Comparison of ENCODE assay signal across 9 cellular contexts in genomic region chr1:160007577-160008200, GRCh38. TPM values are rescaled to one million over a fixed set of nuclear protein-coding genes. Genes with fewer than 3 reads are reported as not detected.
DNase-seq lines count a peak whose midpoint lies in the region; ATAC-seq and TF ChIP-seq lines count a peak whose summit lies in the region.
"Had no signal": no experiment of that assay in that cellular context is flagged by ENCODE, and none has a peak within 500 bp of the region (broad histone marks: within the 10 kb centered on the region; RNA-seq: fewer than 3 reads in every experiment).

No MANE protein-coding gene starts in this region.

- TF ChIP-seq POLR2A in erythroblast (IDR thresholded peaks at IDR 0.05; ENCODE audit: low read length), result no peak
- TF ChIP-seq POLR2A in prostate gland (IDR thresholded peaks at IDR 0.05), result no peak

- intact Hi-C loops in prostate gland (cut with DNase I), result loop anchor here (1.0 to 10.0 kb wide), 2 partner anchors 71 to 223 kb away; partner anchors contain the start of gene DUSP23

- WGBS in prostate gland, result 69% methylated on average over 3 of the region's 3 CpGs

- no peaks in the 10 kb centered on the region for H3K9me3 ChIP-seq in prostate gland

- DNase-seq in AG10803 (ENCODE audit: low read depth), result no peak
- DNase-seq in GM13976 (ENCODE audit: low spot score), result peak; percentile 24
- DNase-seq in OCI-M2 (lab: John Stamatoyannopoulos, UW; ENCODE audit: unreplicated experiment), result peak; percentile 11
- peak; percentile 29 to 69 for DNase-seq in erythroblast (lab: John Stamatoyannopoulos, UW)
- no peak for DNase-seq in prostate gland (ENCODE audit: low spot score)
- no peak for DNase-seq in activated naive CD4-positive, alpha-beta T cell (lab: John Stamatoyannopoulos, UW)
- DNase-seq in activated effector memory CD4-positive, alpha-beta T cell treated with Interleukin-2 at 50 U/mL for 16 hours, result no peak

- no peaks in the 10 kb centered on the region for H3K36me3 ChIP-seq in prostate gland

- no peak for ATAC-seq in GM18870 (IDR thresholded peaks at IDR 0.05; ENCODE audit: unreplicated experiment)

- no peak overlapping the region for H3K4me3 ChIP-seq in AG10803 (ENCODE audit: low read length)
- no peak overlapping the region for H3K4me3 ChIP-seq in prostate gland

- no peaks in the 10 kb centered on the region for H3K4me1 ChIP-seq in prostate gland (replicated peaks)

- H3K27ac ChIP-seq in prostate gland, result no peak overlapping the region

- in situ Hi-C loops in GM13976 (cut with MboI; ENCODE audit: low sequenced_read_pairs, unreplicated experiment), result loop anchor here (10.0 to 25.0 kb wide), 2 partner anchors 73 to 220 kb away; partner anchors contain the start of gene DUSP23

- TF ChIP-seq CTCF in AG10803 (conservative IDR thresholded peaks at IDR 0.05; ENCODE audit: low read length) (peak; percentile 72), GM13976 (IDR thresholded peaks at IDR 0.05; ENCODE audit: borderline replicate concordance, control extremely low read depth, extremely low read depth, insufficient read depth, missing control alignments) (peak; percentile 66), prostate gland (IDR thresholded peaks at IDR 0.05) (peak; percentile 67 to 83 (median 81))

- H3K27me3 ChIP-seq in prostate gland (replicated peaks; ENCODE audit: insufficient read depth), result no peaks in the 10 kb centered on the region

RNA-seq across cellular contexts. Expression of gene PIGM, which starts 24.1 kb away (rescaled TPM):
- 1 to 10 TPM; 5.9 to 8.4 TPM for total RNA-seq in prostate gland

RNA-seq across cellular contexts. Expression of gene SLAMF9, which starts 53.7 kb away (rescaled TPM):
- total RNA-seq in prostate gland, result not detected
- total RNA-seq: temporal lobe had no signal

Comparison
In these comparisons a context has a peak if more than half of its experiments do, and no peak if none do; other contexts are left out.
1. DNase-seq: peak in GM13976 (single experiment), OCI-M2 (single experiment) and erythroblast (2 of 2); none in AG10803 (single experiment), prostate gland (single experiment), activated naive CD4-positive, alpha-beta T cell (0 of 4) and activated effector memory CD4-positive, alpha-beta T cell treated with Interleukin-2 at 50 U/mL for 16 hours (single experiment).
2. Peak in every context shown above with its lines, with median percentiles within 50 percentile points of each other: CTCF ChIP-seq.